In genomic region chr4:41981456-41981855, GRCh38 we compare ENCODE assay signal across 34 cellular contexts.
"Had no signal": no experiment of that assay in that cellular context is flagged by ENCODE, and none has a peak within 500 bp of the region (broad histone marks: within the 10 kb centered on the region; RNA-seq: fewer than 3 reads in every experiment).

Gene DCAF4L1 (plus strand): TSS chr4:41981756. CDS start chr4:41981793, 37 bp downstream.

- H3K4me3 ChIP-seq: coronary artery, dorsolateral prefrontal cortex, esophagus squamous epithelium, gastroesophageal sphincter had no signal

- H3K9me3 ChIP-seq: esophagus squamous epithelium, gastroesophageal sphincter had no signal

- H3K4me3 Mint-ChIP-seq: activated B cell treated with CpG ODN at 0.5 μM for 24 hours; activated CD8-positive, alpha-beta T cell treated with anti-CD3 and anti-CD28 coated beads for 36 hours; activated naive CD8-positive, alpha-beta T cell; activated T-cell treated with anti-CD3 and anti-CD28 coated beads, Interleukin-2, amount 50 U/mL, for 4 hours; activated T-helper 17 cell treated with anti-CD3 and anti-CD28 coated beads, Interleukin-2, amount 50 U/mL, for 72 hours; central memory CD8-positive, alpha-beta T cell; dendritic cell treated with granulocyte-macrophage colony-stimulating factor and Interleukin-4, amounts not matched to agents 40 ng/mL and 50 ng/mL, for 4 days; endodermal cell; T-helper 17 cell; T-helper 2 cell treated with Interferon-gamma antibody and Interleukin-4, amounts not matched to agents 5 μg/mL and 100 μg/mL, for 36 hours had no signal

- H3K9me3 Mint-ChIP-seq: activated B cell treated with CpG ODN at 0.5 μM for 24 hours; activated CD8-positive, alpha-beta T cell treated with anti-CD3 and anti-CD28 coated beads for 36 hours; activated T-cell treated with anti-CD3 and anti-CD28 coated beads, Interleukin-2, amount 50 U/mL, for 4 hours; activated T-helper 17 cell treated with anti-CD3 and anti-CD28 coated beads, Interleukin-2, amount 50 U/mL, for 72 hours; central memory CD8-positive, alpha-beta T cell; dendritic cell treated with granulocyte-macrophage colony-stimulating factor and Interleukin-4, amounts not matched to agents 40 ng/mL and 50 ng/mL, for 4 days; endodermal cell; T-helper 2 cell treated with Interferon-gamma antibody and Interleukin-4, amounts not matched to agents 5 μg/mL and 100 μg/mL, for 36 hours had no signal

- H3K27ac ChIP-seq: brain microvascular endothelial cell, coronary artery, dorsolateral prefrontal cortex, esophagus squamous epithelium, gastroesophageal sphincter, WERI-Rb-1 had no signal

- FAIRE-seq: astrocyte, bronchial epithelial cell had no signal

- H3K27me3 ChIP-seq: brain microvascular endothelial cell, dorsolateral prefrontal cortex, esophagus squamous epithelium, gastroesophageal sphincter had no signal

- H3K36me3 ChIP-seq: brain microvascular endothelial cell, esophagus squamous epithelium, gastroesophageal sphincter, WERI-Rb-1 had no signal

- H3K27me3 Mint-ChIP-seq: activated B cell treated with CpG ODN at 0.5 μM for 24 hours; activated T-helper 17 cell treated with anti-CD3 and anti-CD28 coated beads, Interleukin-2, amount 50 U/mL, for 72 hours; central memory CD8-positive, alpha-beta T cell; dendritic cell treated with granulocyte-macrophage colony-stimulating factor and Interleukin-4, amounts not matched to agents 40 ng/mL and 50 ng/mL, for 4 days had no signal

- H3K27ac Mint-ChIP-seq: activated B cell treated with CpG ODN at 0.5 μM for 24 hours; activated CD8-positive, alpha-beta T cell treated with anti-CD3 and anti-CD28 coated beads for 36 hours; activated naive CD8-positive, alpha-beta T cell; activated T-helper 17 cell treated with anti-CD3 and anti-CD28 coated beads, Interleukin-2, amount 50 U/mL, for 72 hours; dendritic cell treated with granulocyte-macrophage colony-stimulating factor and Interleukin-4, amounts not matched to agents 40 ng/mL and 50 ng/mL, for 4 days; endodermal cell; T-helper 17 cell; T-helper 2 cell treated with Interferon-gamma antibody and Interleukin-4, amounts not matched to agents 5 μg/mL and 100 μg/mL, for 36 hours had no signal

- ATAC-seq: activated CD4-positive, CD25-positive, alpha-beta regulatory T cell treated with anti-CD3 and anti-CD28 coated beads, Interleukin-2, amount 50 U/mL, for 24 hours; activated CD8-positive, alpha-beta T cell treated with anti-CD3 and anti-CD28 coated beads for 36 hours; activated T-cell treated with anti-CD3 and anti-CD28 coated beads, Interleukin-2, amount 50 U/mL, for 4 hours; activated T-helper 17 cell treated with anti-CD3 and anti-CD28 coated beads, Interleukin-2, amount 50 U/mL, for 72 hours; gastroesophageal sphincter; T-helper 17 cell had no signal

- DNase-seq: activated B cell treated with CpG ODN at 0.5 μM for 24 hours; activated CD4-positive, alpha-beta T cell treated with anti-CD3 and anti-CD28 coated beads for 48 hours; activated CD4-positive, alpha-beta T cell treated with anti-CD3 and anti-CD28 coated beads, Interleukin-2, amount 50 U/mL, for 1 hour; activated CD4-positive, alpha-beta T cell treated with anti-CD3 and anti-CD28 coated beads, Interleukin-2, amount 50 U/mL, for 48 hours; activated CD8-positive, alpha-beta memory T cell treated with anti-CD3 and anti-CD28 coated beads for 24 hours; activated CD8-positive, alpha-beta T cell treated with anti-CD3 and anti-CD28 coated beads for 36 hours; activated effector memory CD4-positive, alpha-beta T cell treated with Interleukin-2 at 50 U/mL for 16 hours; activated gamma-delta T cell treated with Interleukin-2 at 50 U/mL for 16 hours; activated naive CD4-positive, alpha-beta T cell treated with anti-CD3 and anti-CD28 coated beads, Interleukin-2, amount 50 U/mL, for 16 hours; activated naive CD4-positive, alpha-beta T cell treated with Interleukin-2 at 50 U/mL for 16 hours; activated T-cell treated with anti-CD3 and anti-CD28 coated beads, Interleukin-2, amount 50 U/mL, for 4 hours; amniotic stem cell; anterior cingulate cortex; brain microvascular endothelial cell; dorsolateral prefrontal cortex; effector memory CD4-positive, alpha-beta T cell; endodermal cell; erythroblast; esophagus squamous epithelium; foreskin melanocyte; T-helper 1 cell; T-helper 17 cell; T1000; WERI-Rb-1 had no signal

- H3K4me1 Mint-ChIP-seq: activated B cell treated with CpG ODN at 0.5 μM for 24 hours; activated T-helper 17 cell treated with anti-CD3 and anti-CD28 coated beads, Interleukin-2, amount 50 U/mL, for 72 hours; central memory CD8-positive, alpha-beta T cell; endodermal cell; T-helper 17 cell had no signal

- H3K4me1 ChIP-seq: esophagus squamous epithelium, gastroesophageal sphincter had no signal
